In genomic region chr6:116682334-116682712, GRCh38 we compare ENCODE assay signal across 9 cellular contexts. TPM values are rescaled to one million over a fixed set of nuclear protein-coding genes. Genes with fewer than 3 reads are reported as not detected.
DNase-seq lines count a peak whose midpoint lies in the region; ATAC-seq and TF ChIP-seq lines count a peak whose summit lies in the region.
"Had no signal": no experiment of that assay in that cellular context is flagged by ENCODE, and none has a peak within 500 bp of the region (broad histone marks: within the 10 kb centered on the region; RNA-seq: fewer than 3 reads in every experiment).

No MANE protein-coding gene starts in this region.

- no peaks in the 10 kb centered on the region for H3K9me3 ChIP-seq in left lung
- H3K9me3 ChIP-seq in stomach, result no peaks in the 10 kb centered on the region
- H3K9me3 ChIP-seq: pancreas had no signal

- peak overlapping the region; percentile 18 for H3K4me3 ChIP-seq in GM12875 (ENCODE audit: low read depth, low read length)
- H3K4me3 ChIP-seq in astrocyte of the spinal cord (ENCODE audit: low read depth, low read length), result peak overlapping the region; percentile 97
- peak overlapping the region; percentile 70 to 75 for H3K4me3 ChIP-seq in left lung
- peak overlapping the region; percentile 67 to 76 (median 70) for H3K4me3 ChIP-seq in stomach

- intact Hi-C loops in left lung (cut with DNase I) (no loop called here), stomach (cut with DNase I; ENCODE audit: low total_unique reads) (no loop called here)

- TF ChIP-seq CTCF in GM12875 (IDR thresholded peaks at IDR 0.05; ENCODE audit: borderline replicate concordance, insufficient read depth, low read depth, low read length), result no peak
- TF ChIP-seq CTCF in astrocyte of the spinal cord (IDR thresholded peaks at IDR 0.05; ENCODE audit: low read depth, low read length), result no peak
- TF ChIP-seq CTCF in left lung (IDR thresholded peaks at IDR 0.05), result no peak
- TF ChIP-seq CTCF in stomach (IDR thresholded peaks at IDR 0.05), result no peak

- TF ChIP-seq EP300 in stomach (IDR thresholded peaks at IDR 0.05), result no peak

- H3K27ac ChIP-seq in left lung (peak overlapping the region; percentile 92 to 98), stomach (peak overlapping the region in 3 of 5 donors; percentile 66 to 91 (median 88))

- H3K27me3 ChIP-seq in left lung (no peaks in the 10 kb centered on the region), stomach (no peaks in the 10 kb centered on the region)
- H3K27me3 ChIP-seq: pancreas had no signal

- WGBS in stomach, 5 donors, result 35 to 50% (median 40%) methylated on average over 5 of the region's 5 CpGs

- TF ChIP-seq POLR2A in stomach (IDR thresholded peaks at IDR 0.05), result no peak

- H3K36me3 ChIP-seq in left lung, result peaks cover 2 to 5% of the 10 kb centered on the region in 2 donors
- H3K36me3 ChIP-seq in stomach, result peaks cover 0 to 9% (median 2%) of the 10 kb centered on the region in 4 donors
- H3K36me3 ChIP-seq: pancreas had no signal

- in situ Hi-C loops in astrocyte of the spinal cord (cut with HindIII; ENCODE audit: low sequenced_read_pairs), result no loop called here

- ATAC-seq in HG03175 (IDR thresholded peaks at IDR 0.05; ENCODE audit: unreplicated experiment) (peak; percentile 47), left lung (peak; percentile 62)

- DNase-seq in AG08396 (ENCODE audit: low spot score), result peak; percentile 46
- peak; percentile 22 for DNase-seq in RPMI8226
- peak; percentile 43 for DNase-seq in astrocyte of the spinal cord (ENCODE audit: low read depth, low spot score)
- peak in 1 of 2 donors; percentile 56 for DNase-seq in left lung
- DNase-seq in stomach, result no peak
- no peak for DNase-seq in NCI-H128 (lab: John Stamatoyannopoulos, UW; ENCODE audit: unreplicated experiment)
- DNase-seq: pancreas had no signal

- H3K4me1 ChIP-seq in left lung (peaks cover 0 to 38% of the 10 kb centered on the region in 2 donors), stomach (peaks cover 12 to 42% (median 22%) of the 10 kb centered on the region in 4 donors)

RNA-seq across cellular contexts. Expression of gene KPNA5, which starts 1.3 kb away (rescaled TPM):
- total RNA-seq in left lung (10 to 100 TPM; 10.2 to 11.8 TPM), stomach (10 to 100 TPM in 3 of 5 donors, 1 to 10 TPM in 2; 3.3 to 37.9 (median 12.3) TPM)
- polyA plus RNA-seq in stomach, result 1 to 10 TPM; 1.5 to 1.7 (median 1.7) TPM

RNA-seq across cellular contexts. Expression of gene ZUP1, which starts 13.8 kb away (rescaled TPM):
- total RNA-seq in left lung (10 to 100 TPM in 1 of 2 donors, 1 to 10 TPM in 1; 8.2 to 12.4 TPM), stomach (10 to 100 TPM in 3 of 5 donors, 1 to 10 TPM in 2; 3.2 to 23.5 (median 13.4) TPM)
- 1 to 10 TPM; 3.5 to 8.1 (median 6.6) TPM for polyA plus RNA-seq in stomach

Comparison
In these comparisons a context has a peak if more than half of its experiments do, and no peak if none do; other contexts are left out.
1. DNase-seq: peak in AG08396 (single experiment), RPMI8226 (single experiment) and astrocyte of the spinal cord (single experiment); none in stomach (single experiment) and NCI-H128 (single experiment).
2. H3K4me3 ChIP-seq: peak in every context shown above with its lines; median percentile 97 in astrocyte of the spinal cord; 72 in left lung; 70 in stomach; 18 in GM12875.